10 cellular contexts compared by ENCODE assay signal in the genomic region with DNA sequence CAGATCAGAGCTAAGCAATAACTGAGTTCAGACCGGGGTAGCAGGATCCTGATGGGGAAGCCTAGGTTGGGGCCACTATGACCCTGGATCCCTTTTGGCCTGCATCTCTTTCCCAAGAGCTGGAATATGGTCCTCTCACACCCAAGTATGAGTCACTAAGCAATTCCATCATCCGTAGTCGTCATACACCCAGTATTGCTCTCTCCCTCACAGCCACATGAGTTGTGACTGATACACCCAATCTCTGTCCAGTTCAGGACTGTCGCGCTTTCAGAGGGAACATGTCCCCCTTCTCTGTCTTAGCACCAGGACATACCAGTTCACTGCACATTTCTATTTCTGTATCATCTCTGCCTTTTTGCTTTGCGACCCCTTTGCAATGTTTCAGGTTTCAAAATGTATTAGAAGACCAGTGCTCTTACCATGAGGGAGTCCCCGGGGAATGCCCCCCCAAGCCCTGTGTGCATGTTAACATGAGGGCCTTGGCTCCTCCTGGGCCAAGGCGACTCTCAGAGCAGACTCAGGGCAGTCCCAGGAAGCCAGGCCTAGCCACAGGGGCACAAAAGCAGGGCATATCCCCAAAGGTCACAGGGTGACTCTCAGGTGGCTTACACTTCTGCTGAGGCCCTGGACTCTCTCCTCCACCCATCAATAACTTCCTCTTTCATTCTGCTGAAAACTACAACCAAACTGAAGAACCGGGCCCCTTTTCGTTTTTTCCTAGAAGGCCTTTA.
DNase-seq lines count a peak whose midpoint lies in the region; ATAC-seq and TF ChIP-seq lines count a peak whose summit lies in the region.
"Had no signal": no experiment of that assay in that cellular context is flagged by ENCODE, and none has a peak within 500 bp of the region (broad histone marks: within the 10 kb centered on the region; RNA-seq: fewer than 3 reads in every experiment).

No MANE protein-coding gene starts in this region.

- no peak overlapping the region for H4K8ac ChIP-seq in neuronal stem cell (ENCODE audit: low read depth, low read length)

- no peak overlapping the region for H4K91ac ChIP-seq in neuronal stem cell (ENCODE audit: low read depth, low read length, poor library complexity)

- 88% methylated on average over 10 of the region's 10 CpGs for WGBS in SK-N-SH (ENCODE audit: low lambda C conversion rate)
- no CpG with 5 or more reads among the region's 10 CpGs for WGBS in neuronal stem cell (ENCODE audit: extremely low coverage in 2 of 2, insufficient read length in 2 of 2, insufficient replicate concordance in 1 of 2), 2 donors

- H3K36me3 Mint-ChIP-seq in HFFc6 (ENCODE audit: low read depth) (peaks cover 17% of the 10 kb centered on the region), activated B cell treated with CpG ODN at 0.5 μM for 24 hours (ENCODE audit: low read depth) (no peaks in the 10 kb centered on the region)

- H3K4me2 ChIP-seq in SK-N-SH (no peak overlapping the region), neuronal stem cell (ENCODE audit: insufficient read depth, low read length, poor library complexity, severe bottlenecking) (no peak overlapping the region)

- H3K36me3 ChIP-seq in SK-N-SH (replicated peaks in 1 of 2; ENCODE audit: control insufficient read depth in 1 of 2, insufficient read depth in 2 of 2, low read length in 1 of 2) (peaks cover 4 to 9% of the 10 kb centered on the region in 2 experiments), neuronal stem cell (replicated peaks in 1 of 2; ENCODE audit: control insufficient read depth in 2 of 2, insufficient read depth in 2 of 2, low read length in 2 of 2) (peaks cover 2% of the 10 kb centered on the region in 2 donors), MG63 (no peaks in the 10 kb centered on the region)

- no peaks in the 10 kb centered on the region for H3F3A ChIP-seq in SK-N-SH (replicated peaks; ENCODE audit: insufficient read depth)

- no peaks in the 10 kb centered on the region for H3K79me1 ChIP-seq in neuronal stem cell (ENCODE audit: low read depth, low read length)

- CTCF ChIA-PET in SK-N-SH (lab: Yijun Ruan, JAX), result interaction anchor here (0.8 to 1.2 kb wide), 2 partner anchors 16 to 792 kb away, joined by 3 read pairs; no protein-coding TSS in a partner anchor
- CTCF ChIA-PET in activated B cell treated with CpG ODN at 0.5 μM for 24 hours (lab: Charles Lee), result no interaction called here

- H3K4me1 ChIP-seq in SK-N-SH (ENCODE audit: control insufficient read depth in 1 of 2, insufficient read depth in 2 of 2, low read depth in 1 of 2, low read length in 1 of 2) (peaks cover 0 to 6% of the 10 kb centered on the region in 2 experiments; a peak in 1 of 4 replicates), neuronal stem cell (ENCODE audit: control insufficient read depth in 2 of 2, insufficient read depth in 1 of 2, low read depth in 1 of 2, low read length in 2 of 2) (peaks cover 0 to 5% of the 10 kb centered on the region in 2 donors)

- H3K9me3 ChIP-seq in SK-N-SH (no peaks in the 10 kb centered on the region), neuronal stem cell (replicated peaks in 1 of 2; ENCODE audit: control insufficient read depth in 2 of 2, insufficient read depth in 1 of 2, low read depth in 1 of 2, low read length in 2 of 2) (no peaks in the 10 kb centered on the region), MG63 (no peaks in the 10 kb centered on the region)
- H3K9me3 ChIP-seq: spleen had no signal

- no peak overlapping the region for H2BK120ac ChIP-seq in neuronal stem cell (ENCODE audit: low read depth, low read length)

- H2BK15ac ChIP-seq in neuronal stem cell (ENCODE audit: low read length), result no peak overlapping the region

- H2BK12ac ChIP-seq in neuronal stem cell (ENCODE audit: low read length), result no peak overlapping the region

- no peak overlapping the region for H2BK5ac ChIP-seq in neuronal stem cell (ENCODE audit: low read length)

- H3K27ac ChIP-seq in SK-N-SH (ENCODE audit: low read depth in 2 of 2, low read length in 1 of 2) (no peak overlapping the region), neuronal stem cell (replicated peaks; ENCODE audit: low read length) (no peak overlapping the region)
- H3K27ac ChIP-seq: spleen had no signal

- H2AK5ac ChIP-seq in neuronal stem cell (ENCODE audit: low read depth, low read length), result no peak overlapping the region

- H3K9me2 ChIP-seq in SK-N-SH, result no peaks in the 10 kb centered on the region

- H3K9ac ChIP-seq in SK-N-SH (no peak overlapping the region), neuronal stem cell (ENCODE audit: low read depth, low read length, poor library complexity) (no peak overlapping the region)

- H3K4ac ChIP-seq in neuronal stem cell (ENCODE audit: low read length), result no peak overlapping the region

- H3K4me3 Mint-ChIP-seq in HFFc6 (no peak overlapping the region), activated B cell treated with CpG ODN at 0.5 μM for 24 hours (no peak overlapping the region)

- peak overlapping the region; percentile 77 for H3K18ac ChIP-seq in neuronal stem cell (ENCODE audit: low read length)

- H3K23ac ChIP-seq in neuronal stem cell (ENCODE audit: low read depth, low read length, poor library complexity), result no peak overlapping the region

- no peak for TF ChIP-seq EP300 in SK-N-SH (IDR thresholded peaks at IDR 0.05; ENCODE audit: borderline replicate concordance in 1 of 2, low read depth in 1 of 2, low read length in 1 of 2)

- TF ChIP-seq RAD21 in SK-N-SH (IDR thresholded peaks at IDR 0.05; ENCODE audit: low read length), result no peak

- peaks cover 27% of the 10 kb centered on the region for H3K4me1 Mint-ChIP-seq in HFFc6 (ENCODE audit: low read depth)
- H3K4me1 Mint-ChIP-seq in activated B cell treated with CpG ODN at 0.5 μM for 24 hours, result peaks cover 14% of the 10 kb centered on the region

- H4K20me1 ChIP-seq in SK-N-SH (ENCODE audit: insufficient read depth), result no peaks in the 10 kb centered on the region

- H3K27ac Mint-ChIP-seq in HFFc6 (no peak overlapping the region), activated B cell treated with CpG ODN at 0.5 μM for 24 hours (peak overlapping the region; percentile 7)

- no peak for DNase-seq in SK-N-SH
- DNase-seq in HFFc6, result peak; percentile 35
- no peak for DNase-seq in activated B cell treated with CpG ODN at 0.5 μM for 24 hours
- DNase-seq in neuronal stem cell (ENCODE audit: low spot score), result no peak
- no peak for DNase-seq in HUDEP-2 (lab: John Stamatoyannopoulos, UW; ENCODE audit: unreplicated experiment in 76 of 76)
- no peak for DNase-seq in NCI-H1048 (lab: John Stamatoyannopoulos, UW)
- no peak for DNase-seq in MG63
- DNase-seq: effector memory CD4-positive, alpha-beta T cell; spleen had no signal

- TF ChIP-seq CTCF in SK-N-SH (IDR thresholded peaks at IDR 0.05) (no peak), HFFc6 (IDR thresholded peaks at IDR 0.05) (no peak), activated B cell treated with CpG ODN at 0.5 μM for 24 hours (IDR thresholded peaks at IDR 0.05) (no peak)

- H3K4me3 ChIP-seq in SK-N-SH (ENCODE audit: low read depth in 2 of 2, low read length in 1 of 2), result no peak overlapping the region
- no peak overlapping the region for H3K4me3 ChIP-seq in neuronal stem cell (ENCODE audit: low read length in 2 of 2)
- no peak overlapping the region for H3K4me3 ChIP-seq in MG63
- H3K4me3 ChIP-seq: spleen had no signal

- H3K9me3 Mint-ChIP-seq in HFFc6 (no peaks in the 10 kb centered on the region), activated B cell treated with CpG ODN at 0.5 μM for 24 hours (no peaks in the 10 kb centered on the region)

- intact Hi-C loops in activated B cell treated with CpG ODN at 0.5 μM for 24 hours (cut with micrococcal nuclease), result no loop called here

- no peak overlapping the region for H3K14ac ChIP-seq in neuronal stem cell (ENCODE audit: low read length)

- H3K27me3 ChIP-seq in SK-N-SH (ENCODE audit: insufficient read depth), result no peaks in the 10 kb centered on the region
- no peaks in the 10 kb centered on the region for H3K27me3 ChIP-seq in neuronal stem cell (ENCODE audit: control insufficient read depth in 3 of 3, insufficient read depth in 3 of 3, low read depth in 1 of 3, low read length in 3 of 3)
- H3K27me3 ChIP-seq in MG63, result no peaks in the 10 kb centered on the region
- H3K27me3 ChIP-seq: spleen had no signal

- H3K79me2 ChIP-seq in SK-N-SH (ENCODE audit: insufficient read depth), result no peaks in the 10 kb centered on the region

- H3K27me3 Mint-ChIP-seq in HFFc6 (ENCODE audit: insufficient read depth), result peaks cover 4% of the 10 kb centered on the region
- no peaks in the 10 kb centered on the region for H3K27me3 Mint-ChIP-seq in activated B cell treated with CpG ODN at 0.5 μM for 24 hours

- POLR2A ChIA-PET in SK-N-SH (lab: Yijun Ruan, JAX) (no interaction called here), activated B cell treated with CpG ODN at 0.5 μM for 24 hours (lab: Charles Lee) (interaction anchor here (0.5 kb wide), 1 partner anchor 161 kb away, joined by 5 read pairs; no protein-coding TSS in a partner anchor)

- ATAC-seq in SK-N-SH treated with all-trans-retinoic acid at 6 μM for 48 hours (peak; percentile 15; the same call in 2 of the 3 replicates), activated B cell treated with CpG ODN at 0.5 μM for 24 hours (ENCODE audit: low read depth) (peak; percentile 52)

- no peak overlapping the region for H2AFZ ChIP-seq in SK-N-SH (ENCODE audit: low read depth)
- no peak overlapping the region for H2AFZ ChIP-seq in neuronal stem cell (ENCODE audit: low read length)

TF ChIP-seq in SK-N-SH treated with all-trans-retinoic acid at 6 μM for 48 hours, 23 proteins besides CTCF, POLR2A, EP300 and RAD21 (continues in another document):
- TF ChIP-seq ESRRG (CRISPR knock-in tag; IDR thresholded peaks at IDR 0.05) (no peak), ZNF565 (CRISPR knock-in tag; conservative IDR thresholded peaks at IDR 0.05; ENCODE audit: low read depth) (no peak), ZFP3 (CRISPR knock-in tag; IDR thresholded peaks at IDR 0.05) (no peak), ZNF70 (CRISPR knock-in tag; IDR thresholded peaks at IDR 0.05) (no peak), ZFP30 (CRISPR knock-in tag; IDR thresholded peaks at IDR 0.05) (no peak), GLIS3 (CRISPR knock-in tag; IDR thresholded peaks at IDR 0.05) (no peak), OSR1 (CRISPR knock-in tag; IDR thresholded peaks at IDR 0.05) (no peak)

TF ChIP-seq in SK-N-SH, 30 proteins besides CTCF, POLR2A, EP300 and RAD21 (continues in another document):
- TF ChIP-seq GATA2 (CRISPR knock-in tag; IDR thresholded peaks at IDR 0.05) (no peak), TEAD4 (IDR thresholded peaks at IDR 0.05; ENCODE audit: borderline replicate concordance, insufficient read depth) (no peak), NFIC (IDR thresholded peaks at IDR 0.05; ENCODE audit: borderline replicate concordance) (no peak), FOXJ3 (CRISPR knock-in tag; IDR thresholded peaks at IDR 0.05) (no peak), MEF2A (IDR thresholded peaks at IDR 0.05; ENCODE audit: borderline replicate concordance, low read depth) (no peak), RFX5 (IDR thresholded peaks at IDR 0.05; ENCODE audit: low read length) (no peak), NRF1 (IDR thresholded peaks at IDR 0.05; ENCODE audit: low read depth, low read length) (no peak), CHD2 (IDR thresholded peaks at IDR 0.05; ENCODE audit: low read length, partially characterized antibody) (no peak), FOSL2 (IDR thresholded peaks at IDR 0.05; ENCODE audit: borderline replicate concordance, low read depth) (no peak), MXI1 (IDR thresholded peaks at IDR 0.05; ENCODE audit: low read depth, low read length) (no peak)
